In the genomic region with DNA sequence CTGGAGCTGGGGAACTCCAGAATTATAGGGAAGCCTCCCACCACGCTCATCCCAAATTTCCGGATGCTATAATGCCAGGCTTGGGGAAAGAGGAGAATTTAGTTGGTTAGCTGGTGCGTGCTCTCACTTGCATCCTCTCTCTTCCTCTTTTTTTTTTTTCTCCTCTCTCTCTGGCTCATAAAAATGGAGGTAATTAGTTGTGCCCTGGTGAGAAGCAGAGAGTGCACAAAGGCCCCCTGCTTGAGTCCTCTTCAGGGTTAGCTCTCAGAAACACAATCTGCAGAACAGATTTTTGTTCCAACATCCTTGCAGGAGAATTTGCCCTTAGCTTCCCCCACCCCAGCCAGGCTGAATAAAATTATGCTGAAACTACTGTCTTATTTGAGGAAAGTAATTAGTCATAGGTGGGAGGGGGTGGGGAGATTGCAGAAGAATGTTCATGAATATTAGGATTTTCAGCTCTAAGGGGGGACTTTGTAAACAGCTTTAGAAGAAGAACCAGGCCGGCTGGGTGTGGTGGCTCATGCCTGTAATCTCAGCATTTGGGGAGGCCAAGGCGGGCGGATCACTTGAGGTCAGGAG, we compare ENCODE assay signal across 13 cellular contexts. TPM values are rescaled to one million over a fixed set of nuclear protein-coding genes. Genes with fewer than 3 reads are reported as not detected.
DNase-seq lines count a peak whose midpoint lies in the region; ATAC-seq and TF ChIP-seq lines count a peak whose summit lies in the region.
"Had no signal": no experiment of that assay in that cellular context is flagged by ENCODE, and none has a peak within 500 bp of the region (broad histone marks: within the 10 kb centered on the region; RNA-seq: fewer than 3 reads in every experiment).

No MANE protein-coding gene starts in this region.

- DNase-seq in COR-L47 (lab: John Stamatoyannopoulos, UW) (peak; percentile 22), LHCN-M2 (ENCODE audit: low read depth) (peak; percentile 66), amniotic epithelial cell (ENCODE audit: low read depth) (peak; percentile 73), right lobe of liver (no peak), OCI-LY7 (ENCODE audit: low spot score) (no peak)
- no peak for DNase-seq in naive thymus-derived CD8-positive, alpha-beta T cell
- DNase-seq: activated CD4-positive, alpha-beta T cell treated with anti-CD3 and anti-CD28 coated beads, Interleukin-2, amount 10 ng/mL, durations not matched to agents 24 days and 14 days; NCI-H1694; nephron progenitor cell; SHP77 had no signal

- H3K9me2 ChIP-seq in OCI-LY7 (ENCODE audit: insufficient read depth, low read length), result no peaks in the 10 kb centered on the region

- H3K27ac Mint-ChIP-seq in naive thymus-derived CD8-positive, alpha-beta T cell, result peak overlapping the region in 1 of 10 donors; percentile 49
- H3K27ac Mint-ChIP-seq: activated CD4-positive, alpha-beta T cell treated with anti-CD3 and anti-CD28 coated beads, Interleukin-2, amount 10 ng/mL, durations not matched to agents 24 days and 14 days; nephron progenitor cell; stimulated activated naive CD8-positive, alpha-beta T cell treated with anti-CD3 and anti-CD28 coated beads, Interleukin-15, Interleukin-2, amounts not matched to agents 100 ng/mL and 50 ng/mL, for 24 hours had no signal

- no peak overlapping the region for H3K4me2 ChIP-seq in OCI-LY7 (ENCODE audit: low read length)

- TF ChIP-seq CTCF in right lobe of liver (IDR thresholded peaks at IDR 0.05) (no peak), OCI-LY7 (conservative IDR thresholded peaks at IDR 0.05; ENCODE audit: low read length) (no peak)

- H3K4me3 ChIP-seq in right lobe of liver (no peak overlapping the region), OCI-LY7 (ENCODE audit: low read depth, low read length, poor library complexity, severe bottlenecking) (no peak overlapping the region)

- H3K9me3 ChIP-seq in right lobe of liver, result no peaks in the 10 kb centered on the region
- no peaks in the 10 kb centered on the region for H3K9me3 ChIP-seq in OCI-LY7 (ENCODE audit: low read length)

- ATAC-seq in right lobe of liver (no peak), HG02840 (IDR thresholded peaks at IDR 0.05; ENCODE audit: low FRiP score, unreplicated experiment) (no peak), GM19467 (IDR thresholded peaks at IDR 0.05; ENCODE audit: unreplicated experiment) (no peak)
- ATAC-seq in naive thymus-derived CD8-positive, alpha-beta T cell, result no peak

- H3K36me3 ChIP-seq in right lobe of liver (peaks cover 0 to 32% (median 12%) of the 10 kb centered on the region in 4 donors), OCI-LY7 (ENCODE audit: insufficient read depth, low read length) (no peaks in the 10 kb centered on the region)

- H3K9me3 Mint-ChIP-seq in naive thymus-derived CD8-positive, alpha-beta T cell, result no peaks in the 10 kb centered on the region
- H3K9me3 Mint-ChIP-seq: activated CD4-positive, alpha-beta T cell treated with anti-CD3 and anti-CD28 coated beads, Interleukin-2, amount 10 ng/mL, durations not matched to agents 24 days and 14 days; nephron progenitor cell; stimulated activated naive CD8-positive, alpha-beta T cell treated with anti-CD3 and anti-CD28 coated beads, Interleukin-15, Interleukin-2, amounts not matched to agents 100 ng/mL and 50 ng/mL, for 24 hours had no signal

- no peaks in the 10 kb centered on the region for H3K36me3 Mint-ChIP-seq in naive thymus-derived CD8-positive, alpha-beta T cell

- peaks cover 3 to 65% (median 20%) of the 10 kb centered on the region in 5 donors for H3K27me3 Mint-ChIP-seq in naive thymus-derived CD8-positive, alpha-beta T cell

- POLR2A ChIA-PET in naive thymus-derived CD8-positive, alpha-beta T cell (lab: Charles Lee), result interaction anchor here (0.5 kb wide), 1 partner anchor 75 kb away, joined by 3 read pairs; no protein-coding TSS in a partner anchor
- POLR2A ChIA-PET in OCI-LY7 (lab: Charles Lee), result interaction anchor here (0.7 to 0.9 kb wide), 2 partner anchors 21 to 1996 kb away, joined by 3 read pairs; no protein-coding TSS in a partner anchor

- H3K4me1 ChIP-seq in right lobe of liver (peaks cover 0 to 7% (median 5%) of the 10 kb centered on the region in 4 donors), OCI-LY7 (ENCODE audit: insufficient read depth, low read length, poor library complexity, severe bottlenecking) (peaks cover 8% of the 10 kb centered on the region)

- TF ChIP-seq POLR2A in right lobe of liver (IDR thresholded peaks at IDR 0.05), result peak; percentile 32

- BruUV-seq in OCI-LY7 (replicated peaks; lab: Mats Ljungman, UMichigan), result no TSS peak

- no peaks in the 10 kb centered on the region for H3K79me2 ChIP-seq in OCI-LY7 (ENCODE audit: insufficient read depth, low read depth, low read length)

- intact Hi-C loops in right lobe of liver (cut with DNase I) (no loop called here), OCI-LY7 (cut with micrococcal nuclease; ENCODE audit: unreplicated experiment) (no loop called here)

- H3K27ac ChIP-seq in right lobe of liver, result no peak overlapping the region
- no peak overlapping the region for H3K27ac ChIP-seq in OCI-LY7 (ENCODE audit: low read depth, low read length, poor library complexity, severe bottlenecking)

- peaks cover 6 to 20% (median 8%) of the 10 kb centered on the region in 4 donors for H3K4me1 Mint-ChIP-seq in naive thymus-derived CD8-positive, alpha-beta T cell

- 66% methylated on average over 5 of the region's 6 CpGs for WGBS in right lobe of liver (ENCODE audit: insufficient coverage, low coverage, low lambda C conversion rate, missing lambda C conversion rate)

- H3K27me3 ChIP-seq in right lobe of liver, result no peaks in the 10 kb centered on the region

- H4K20me1 ChIP-seq in OCI-LY7 (ENCODE audit: insufficient read depth, low read length), result no peaks in the 10 kb centered on the region

- H3K4me3 Mint-ChIP-seq in naive thymus-derived CD8-positive, alpha-beta T cell, result no peak overlapping the region
- H3K4me3 Mint-ChIP-seq: activated CD4-positive, alpha-beta T cell treated with anti-CD3 and anti-CD28 coated beads, Interleukin-2, amount 10 ng/mL, durations not matched to agents 24 days and 14 days; nephron progenitor cell; stimulated activated naive CD8-positive, alpha-beta T cell treated with anti-CD3 and anti-CD28 coated beads, Interleukin-15, Interleukin-2, amounts not matched to agents 100 ng/mL and 50 ng/mL, for 24 hours had no signal

- no peak overlapping the region for H2AFZ ChIP-seq in OCI-LY7 (ENCODE audit: low read length)

- CTCF ChIA-PET in OCI-LY7 (lab: Charles Lee; ENCODE audit: unreplicated experiment), result no interaction called here

RNA-seq across cellular contexts. Expression of a gene that starts 7.6 kb away (rescaled TPM):
- total RNA-seq in LHCN-M2 (2014; rRNA removed) (1,980 and 3,258 TPM in 2 replicates), right lobe of liver (100 to 1,000 TPM in 3 of 6 experiments, 10 to 100 TPM in 2, 1 to 10 TPM in 1; 5.4 to 497 (median 98.6) TPM), OCI-LY7 (2022) (0.30 and 0.42 TPM in 2 replicates)
- polyA plus RNA-seq in LHCN-M2 (2012), result 2,374 TPM
- total RNA-seq in naive thymus-derived CD8-positive, alpha-beta T cell, result under 1 TPM in 1 of 2 experiments, not detected in 1; 0.11 TPM
- polyA plus RNA-seq in naive thymus-derived CD8-positive, alpha-beta T cell, result not detected
- not detected in 2 replicates for total RNA-seq in OCI-LY7 (2014; rRNA removed; shearing (Covaris generic))

RNA-seq across cellular contexts. Expression of a gene that starts 19.8 kb away (rescaled TPM):
- 286 and 412 TPM in 2 replicates for total RNA-seq in LHCN-M2 (2014; rRNA removed)
- 339 TPM for polyA plus RNA-seq in LHCN-M2 (2012)
- 10 to 100 TPM; 24.0 to 56.5 (median 26.4) TPM for total RNA-seq in right lobe of liver
- 1 to 10 TPM; 8.0 to 9.9 TPM for total RNA-seq in naive thymus-derived CD8-positive, alpha-beta T cell
- 1 to 10 TPM; 3.3 to 4.6 (median 3.8) TPM for polyA plus RNA-seq in naive thymus-derived CD8-positive, alpha-beta T cell
- 57.9 and 88.0 TPM in 2 replicates for total RNA-seq in OCI-LY7 (2014; rRNA removed; shearing (Covaris generic))
- 58.3 and 67.3 TPM in 2 replicates for total RNA-seq in OCI-LY7 (2022)

RNA-seq across cellular contexts. Expression of a gene that starts 30.9 kb away (rescaled TPM):
- total RNA-seq in LHCN-M2 (2014; rRNA removed) (0.45 and 0.69 TPM in 2 replicates), right lobe of liver (not detected), OCI-LY7 (2022) (1.5 TPM in 2 replicates)
- 0.17 TPM for polyA plus RNA-seq in LHCN-M2 (2012)
- not detected for total RNA-seq in naive thymus-derived CD8-positive, alpha-beta T cell
- polyA plus RNA-seq in naive thymus-derived CD8-positive, alpha-beta T cell, result not detected
- not detected in 2 replicates for total RNA-seq in OCI-LY7 (2014; rRNA removed; shearing (Covaris generic))

RNA-seq across cellular contexts. Expression of a gene that starts 45.6 kb away (rescaled TPM):
- total RNA-seq in LHCN-M2 (2014; rRNA removed), result not detected in 2 replicates
- polyA plus RNA-seq in LHCN-M2 (2012), result 0.06 TPM
- not detected for total RNA-seq in right lobe of liver
- total RNA-seq in naive thymus-derived CD8-positive, alpha-beta T cell, result not detected
- not detected for polyA plus RNA-seq in naive thymus-derived CD8-positive, alpha-beta T cell
- 0.22 TPM in 1 of 2 replicates, not detected in the other for total RNA-seq in OCI-LY7 (2014; rRNA removed; shearing (Covaris generic))
- not detected in 2 replicates for total RNA-seq in OCI-LY7 (2022)
- total RNA-seq: activated CD4-positive, alpha-beta T cell treated with anti-CD3 and anti-CD28 coated beads, Interleukin-2, amount 10 ng/mL, durations not matched to agents 24 days and 14 days had no signal

RNA-seq across cellular contexts. Expression of a gene that starts 49.2 kb away (rescaled TPM):
- total RNA-seq in LHCN-M2 (2014; rRNA removed) (14.5 and 16.2 TPM in 2 replicates), right lobe of liver (10 to 100 TPM in 5 of 6 experiments, 1 to 10 TPM in 1; 9.2 to 19.7 (median 17.6) TPM), OCI-LY7 (2022) (47.3 and 51.9 TPM in 2 replicates)
- 15.9 TPM for polyA plus RNA-seq in LHCN-M2 (2012)
- total RNA-seq in naive thymus-derived CD8-positive, alpha-beta T cell, result 10 to 100 TPM; 67.4 to 67.7 TPM
- polyA plus RNA-seq in naive thymus-derived CD8-positive, alpha-beta T cell, result 10 to 100 TPM in 2 of 3 donors, 1 to 10 TPM in 1; 3.8 to 17.9 (median 11.4) TPM
- 15.6 and 16.7 TPM in 2 replicates for total RNA-seq in OCI-LY7 (2014; rRNA removed; shearing (Covaris generic))

Comparison
In these comparisons a context has a peak if more than half of its experiments do, and no peak if none do; other contexts are left out.
1. DNase-seq: peak in COR-L47 (single experiment), LHCN-M2 (single experiment) and amniotic epithelial cell (single experiment); none in right lobe of liver (0 of 3), naive thymus-derived CD8-positive, alpha-beta T cell (0 of 10) and OCI-LY7 (single experiment).
2. RNA of a gene that starts 7.6 kb away (total RNA-seq): 1,980 to 3,258 TPM in LHCN-M2 and 5.4 to 497 TPM in right lobe of liver; 0.30 to 0.42 TPM in OCI-LY7 and 0.11 TPM in naive thymus-derived CD8-positive, alpha-beta T cell; every median in the first group is over 4 times any median in the second.